32 cellular contexts compared by ENCODE assay signal in genomic region chr6:129906515-129907077, GRCh38. TPM values are rescaled to one million over a fixed set of nuclear protein-coding genes. Genes with fewer than 3 reads are reported as not detected.
"Had no signal": no experiment of that assay in that cellular context is flagged by ENCODE, and none has a peak within 500 bp of the region (broad histone marks: within the 10 kb centered on the region; RNA-seq: fewer than 3 reads in every experiment).

No MANE protein-coding gene starts in this region.

- H3K4me2 ChIP-seq: hepatocyte had no signal

- H3K9me3 Mint-ChIP-seq: activated B cell treated with CpG ODN at 0.5 μM for 24 hours; activated CD4-positive, alpha-beta memory T cell treated with anti-CD3 and anti-CD28 coated beads, Interleukin-2, amount 10 ng/mL, durations not matched to agents 7 days and 5 days; activated CD4-positive, alpha-beta T cell treated with anti-CD3 and anti-CD28 coated beads, Interleukin-2, amount 10 ng/mL, durations not matched to agents 7 days and 5 days; activated naive CD4-positive, alpha-beta T cell treated with anti-CD3 and anti-CD28 coated beads, Interleukin-2, amount 10 ng/mL, durations not matched to agents 7 days and 5 days; activated naive CD4-positive, alpha-beta T cell treated with anti-CD3 and anti-CD28 coated beads, Interleukin-2, amount 50 U/mL, for 72 hours; activated naive CD8-positive, alpha-beta T cell treated with anti-CD3 and anti-CD28 coated beads, Interleukin-2, amount 10 ng/mL, durations not matched to agents 7 days and 5 days; activated T-helper 1 cell treated with anti-CD3 and anti-CD28 coated beads, Interleukin-12 subunit alpha, Interleukin-12 subunit beta, Interleukin-2, Interleukin-4 antibody, amounts not matched to agents 30 ng/mL and 10 ng/mL and 1 ng/mL, durations not matched to agents 14 hours and 24 hours and 36 hours; effector memory CD8-positive, alpha-beta T cell; T-cell; T-helper 1 cell treated with Interleukin-12 subunit alpha and Interleukin-12 subunit beta and Interleukin-4 antibody, amounts not matched to agents 30 μg/mL and 1 μg/mL, for 36 hours; T-helper 2 cell treated with Interferon-gamma antibody and Interleukin-4, amounts not matched to agents 5 μg/mL and 100 μg/mL, for 36 hours had no signal

- H2AFZ ChIP-seq: hepatocyte had no signal

- H3K36me3 Mint-ChIP-seq: activated naive CD4-positive, alpha-beta T cell treated with anti-CD3 and anti-CD28 coated beads, Interleukin-2, amount 10 ng/mL, durations not matched to agents 7 days and 5 days; activated naive CD4-positive, alpha-beta T cell treated with anti-CD3 and anti-CD28 coated beads, Interleukin-2, amount 50 U/mL, for 72 hours; activated naive CD8-positive, alpha-beta T cell treated with anti-CD3 and anti-CD28 coated beads, Interleukin-2, amount 10 ng/mL, durations not matched to agents 7 days and 5 days; T-cell had no signal

- H3K4me1 Mint-ChIP-seq: activated naive CD4-positive, alpha-beta T cell treated with anti-CD3 and anti-CD28 coated beads, Interleukin-2, amount 10 ng/mL, durations not matched to agents 7 days and 5 days; activated naive CD8-positive, alpha-beta T cell treated with anti-CD3 and anti-CD28 coated beads, Interleukin-2, amount 10 ng/mL, durations not matched to agents 7 days and 5 days had no signal

- DNase-seq: activated B cell treated with CpG ODN at 0.5 μM for 24 hours; activated CD4-positive, alpha-beta memory T cell treated with anti-CD3 and anti-CD28 coated beads, Interleukin-2, amount 10 ng/mL, durations not matched to agents 7 days and 5 days; activated CD4-positive, alpha-beta T cell treated with anti-CD3 and anti-CD28 coated beads for 1 hour; activated CD4-positive, alpha-beta T cell treated with anti-CD3 and anti-CD28 coated beads for 4 hours; activated CD4-positive, alpha-beta T cell treated with anti-CD3 and anti-CD28 coated beads, Interleukin-2, amount 10 ng/mL, durations not matched to agents 7 days and 5 days; activated CD4-positive, alpha-beta T cell treated with anti-CD3 and anti-CD28 coated beads, Interleukin-2, amount 50 U/mL, for 4 hours; activated gamma-delta T cell; activated naive CD4-positive, alpha-beta T cell; activated naive CD4-positive, alpha-beta T cell treated with anti-CD3 and anti-CD28 coated beads, Interleukin-2, amount 10 ng/mL, durations not matched to agents 7 days and 5 days; activated naive CD8-positive, alpha-beta T cell treated with anti-CD3 and anti-CD28 coated beads, Interleukin-2, amount 10 ng/mL, durations not matched to agents 7 days and 5 days; activated T-cell treated with anti-CD3 and anti-CD28 coated beads, Interleukin-2, amount 50 U/mL, for 1 hour; activated T-cell treated with anti-CD3 and anti-CD28 coated beads, Interleukin-2, amount 50 U/mL, for 48 hours; caudate nucleus; cortex of kidney; dermis blood vessel endothelial cell; effector CD4-positive, alpha-beta T cell; effector memory CD8-positive, alpha-beta T cell; erythroblast; foreskin keratinocyte; gastrocnemius medialis; heart right ventricle; T-cell; T1000; WERI-Rb-1 had no signal

- H3K9me3 ChIP-seq: gastrocnemius medialis had no signal

- H3K27ac Mint-ChIP-seq: activated B cell treated with CpG ODN at 0.5 μM for 24 hours; activated CD4-positive, alpha-beta memory T cell treated with anti-CD3 and anti-CD28 coated beads, Interleukin-2, amount 10 ng/mL, durations not matched to agents 7 days and 5 days; activated CD4-positive, alpha-beta T cell treated with anti-CD3 and anti-CD28 coated beads, Interleukin-2, amount 10 ng/mL, durations not matched to agents 7 days and 5 days; activated naive CD4-positive, alpha-beta T cell treated with anti-CD3 and anti-CD28 coated beads, Interleukin-2, amount 10 ng/mL, durations not matched to agents 7 days and 5 days; activated naive CD4-positive, alpha-beta T cell treated with anti-CD3 and anti-CD28 coated beads, Interleukin-2, amount 50 U/mL, for 72 hours; activated naive CD8-positive, alpha-beta T cell treated with anti-CD3 and anti-CD28 coated beads, Interleukin-2, amount 10 ng/mL, durations not matched to agents 7 days and 5 days; activated T-helper 1 cell treated with anti-CD3 and anti-CD28 coated beads, Interleukin-12 subunit alpha, Interleukin-12 subunit beta, Interleukin-2, Interleukin-4 antibody, amounts not matched to agents 30 ng/mL and 10 ng/mL and 1 ng/mL, durations not matched to agents 14 hours and 24 hours and 36 hours; effector memory CD8-positive, alpha-beta T cell; T-helper 1 cell treated with Interleukin-12 subunit alpha and Interleukin-12 subunit beta and Interleukin-4 antibody, amounts not matched to agents 30 μg/mL and 1 μg/mL, for 36 hours; T-helper 2 cell treated with Interferon-gamma antibody and Interleukin-4, amounts not matched to agents 5 μg/mL and 100 μg/mL, for 36 hours had no signal

- H3K27me3 ChIP-seq: esophagus muscularis mucosa, foreskin keratinocyte, gastrocnemius medialis, hepatocyte had no signal

- H3K27ac ChIP-seq: esophagus muscularis mucosa, foreskin keratinocyte, gastrocnemius medialis, heart right ventricle, hepatocyte, WERI-Rb-1 had no signal

- H3K4me3 Mint-ChIP-seq: activated B cell treated with CpG ODN at 0.5 μM for 24 hours; activated CD4-positive, alpha-beta memory T cell treated with anti-CD3 and anti-CD28 coated beads, Interleukin-2, amount 10 ng/mL, durations not matched to agents 7 days and 5 days; activated CD4-positive, alpha-beta T cell treated with anti-CD3 and anti-CD28 coated beads, Interleukin-2, amount 10 ng/mL, durations not matched to agents 7 days and 5 days; activated naive CD4-positive, alpha-beta T cell treated with anti-CD3 and anti-CD28 coated beads, Interleukin-2, amount 10 ng/mL, durations not matched to agents 7 days and 5 days; activated naive CD8-positive, alpha-beta T cell treated with anti-CD3 and anti-CD28 coated beads, Interleukin-2, amount 10 ng/mL, durations not matched to agents 7 days and 5 days; activated T-helper 1 cell treated with anti-CD3 and anti-CD28 coated beads, Interleukin-12 subunit alpha, Interleukin-12 subunit beta, Interleukin-2, Interleukin-4 antibody, amounts not matched to agents 30 ng/mL and 10 ng/mL and 1 ng/mL, durations not matched to agents 14 hours and 24 hours and 36 hours; effector memory CD8-positive, alpha-beta T cell; T-cell; T-helper 1 cell treated with Interleukin-12 subunit alpha and Interleukin-12 subunit beta and Interleukin-4 antibody, amounts not matched to agents 30 μg/mL and 1 μg/mL, for 36 hours; T-helper 2 cell treated with Interferon-gamma antibody and Interleukin-4, amounts not matched to agents 5 μg/mL and 100 μg/mL, for 36 hours had no signal

- FAIRE-seq: astrocyte had no signal

- H3K36me3 ChIP-seq: esophagus muscularis mucosa, gastrocnemius medialis, heart right ventricle, WERI-Rb-1 had no signal

- H3K4me1 ChIP-seq: esophagus muscularis mucosa, foreskin keratinocyte, gastrocnemius medialis, heart right ventricle had no signal

- H3K79me2 ChIP-seq: hepatocyte had no signal

- H3K4me3 ChIP-seq: esophagus muscularis mucosa, gastrocnemius medialis, heart right ventricle, hepatocyte had no signal

- ATAC-seq: effector memory CD8-positive, alpha-beta T cell; foreskin keratinocyte; gastrocnemius medialis; heart right ventricle; T-cell had no signal

- H3K27me3 Mint-ChIP-seq: activated B cell treated with CpG ODN at 0.5 μM for 24 hours; effector memory CD8-positive, alpha-beta T cell; T-cell had no signal

RNA-seq across cellular contexts. Expression of gene TMEM244, which starts 45.5 kb away (rescaled TPM):
- total RNA-seq: activated B cell treated with CpG ODN at 0.5 μM for 24 hours; activated CD4-positive, alpha-beta T cell treated with anti-CD3 and anti-CD28 coated beads, Interleukin-2, amount 10 ng/mL, durations not matched to agents 7 days and 5 days; activated naive CD4-positive, alpha-beta T cell treated with anti-CD3 and anti-CD28 coated beads, Interleukin-2, amount 50 U/mL, for 72 hours; activated T-helper 1 cell treated with anti-CD3 and anti-CD28 coated beads, Interleukin-12 subunit alpha, Interleukin-12 subunit beta, Interleukin-2, Interleukin-4 antibody, amounts not matched to agents 30 ng/mL and 10 ng/mL and 1 ng/mL, durations not matched to agents 14 hours and 24 hours and 36 hours; astrocyte; chondrocyte; dermis blood vessel endothelial cell; esophagus muscularis mucosa; foreskin keratinocyte; gastrocnemius medialis; heart right ventricle; hepatocyte had no signal
- polyA plus RNA-seq: heart right ventricle, hepatocyte had no signal
